Comparison of ENCODE assay signal across 8 cellular contexts in genomic region chr20:34536798-34537394, GRCh38. TPM values are rescaled to one million over a fixed set of nuclear protein-coding genes. Genes with fewer than 3 reads are reported as not detected.
DNase-seq lines count a peak whose midpoint lies in the region; ATAC-seq and TF ChIP-seq lines count a peak whose summit lies in the region.

No MANE protein-coding gene starts in this region.

- no peak overlapping the region for H3K4me3 ChIP-seq in AG04450 (ENCODE audit: low read depth, low read length)
- H3K4me3 ChIP-seq in epithelial cell of esophagus (ENCODE audit: low read length): no peak overlapping the region

- H3K27ac Mint-ChIP-seq in WTC11: 0 out of 2 replicates have a peak overlapping the region, but pooled peaks have one; percentile 36

- H3K36me3 Mint-ChIP-seq in WTC11: peaks cover 40% of the 10 kb centered on the region

- H3K9me3 ChIP-seq in AG04450 (ENCODE audit: control insufficient read depth, insufficient read depth, low read length): no peaks in the 10 kb centered on the region

- TF ChIP-seq CTCF in AG04450 (IDR thresholded peaks at IDR 0.05; ENCODE audit: low read depth, low read length): peak; percentile 42
- 0 out of 2 replicates have a peak, but pooled peaks have one; percentile 21 for TF ChIP-seq CTCF in WTC11 (IDR thresholded peaks at IDR 0.05)
- TF ChIP-seq CTCF in epithelial cell of esophagus (IDR thresholded peaks at IDR 0.05; ENCODE audit: insufficient read depth, low read depth, low read length, missing control alignments): peak; percentile 41

- no peaks in the 10 kb centered on the region for H3K9me3 Mint-ChIP-seq in WTC11

- H3K27me3 Mint-ChIP-seq in WTC11 (ENCODE audit: low read depth): no peaks in the 10 kb centered on the region

- no peaks in the 10 kb centered on the region for H3K27me3 ChIP-seq in AG04450 (ENCODE audit: control insufficient read depth, insufficient read depth, low read length)

- CTCF ChIA-PET in AG04450 (lab: Charles Lee) (interaction anchor here (0.7 to 1.2 kb wide), 2 partner anchors 233 to 554 kb away, joined by 3 to 4 read pairs; no protein-coding TSS in a partner anchor), WTC11 (lab: Charles Lee) (interaction anchor here (0.5 to 3.2 kb wide), 23 partner anchors 13 to 346 kb away, joined by 3 to 22 read pairs (median 5); partner anchors contain the start of genes DYNLRB1, MAP1LC3A and TP53INP2)

- H3K27ac ChIP-seq in AG04450 (ENCODE audit: low read depth, low read length): no peak overlapping the region

- ATAC-seq in WTC11: peak; percentile 80

- H3K4me3 Mint-ChIP-seq in WTC11: no peak overlapping the region

- H3K4me1 Mint-ChIP-seq in WTC11: no peaks in the 10 kb centered on the region

- POLR2A ChIA-PET in AG04450 (lab: Yijun Ruan, JAX): no interaction called here
- POLR2A ChIA-PET in WTC11 (lab: Charles Lee): no interaction called here

- DNase-seq in AG04450 (ENCODE audit: low read depth, low spot score): no peak
- peak; percentile 16 for DNase-seq in HCEC 1CT
- peak; percentile 70 for DNase-seq in WTC11 (ENCODE audit: low spot score)
- DNase-seq in epithelial cell of esophagus (ENCODE audit: low read depth): peak; percentile 52
- peak; percentile 50 for DNase-seq in putamen (ENCODE audit: low spot score)
- no peak for DNase-seq in NCI-H345 (lab: John Stamatoyannopoulos, UW)
- no peak for DNase-seq in AG08396 (ENCODE audit: low spot score)
- no peak for DNase-seq in DMS153 (lab: John Stamatoyannopoulos, UW)

TF ChIP-seq in WTC11, 78 proteins besides CTCF, POLR2A, EP300 and RAD21:
- TF ChIP-seq ZNF232 (CRISPR knock-in tag; IDR thresholded peaks at IDR 0.05): no peak
- TF ChIP-seq ZNF416 (CRISPR knock-in tag; IDR thresholded peaks at IDR 0.05): no peak
- TF ChIP-seq GTF2I (CRISPR knock-in tag; conservative IDR thresholded peaks at IDR 0.05): no peak

RNA-seq across cellular contexts. Expression of gene DYNLRB1, which starts 20.7 kb away (rescaled TPM):
- polyA plus RNA-seq in AG04450 (2011; rRNA removed): 256 and 325 TPM in 2 replicates
- polyA minus RNA-seq in AG04450 (2011; rRNA and poly(A)+ RNA removed): 234 and 264 TPM in 2 replicates
- 99.3 to 126 TPM (median 115 TPM) in 3 replicates for total RNA-seq in WTC11 (2021)

RNA-seq across cellular contexts. Expression of gene MAP1LC3A, which starts 21.6 kb away (rescaled TPM):
- polyA plus RNA-seq in AG04450 (2011; rRNA removed): 15.9 and 26.7 TPM in 2 replicates
- polyA minus RNA-seq in AG04450 (2011; rRNA and poly(A)+ RNA removed): 13.2 and 18.9 TPM in 2 replicates
- total RNA-seq in WTC11 (2021): 7.5 to 12.1 TPM (median 11.3 TPM) in 3 replicates

Comparison
In these comparisons a context has a peak if more than half of its experiments do, and no peak if none do; other contexts are left out.
1. DNase-seq: peak in HCEC 1CT (single experiment), WTC11 (single experiment), epithelial cell of esophagus (single experiment) and putamen (single experiment); none in AG04450 (single experiment), NCI-H345 (single experiment), AG08396 (single experiment) and DMS153 (single experiment).
2. Peak in every context shown above with its lines, with median percentiles within 50 percentile points of each other: CTCF ChIP-seq.